Comparison of ENCODE assay signal across 8 cellular contexts in genomic region chr16:27867122-27868110, GRCh38.
DNase-seq lines count a peak whose midpoint lies in the region; ATAC-seq and TF ChIP-seq lines count a peak whose summit lies in the region.

No MANE protein-coding gene starts in this region.

- TF ChIP-seq CTCF in mesothelial cell of epicardium (IDR thresholded peaks at IDR 0.05; ENCODE audit: unreplicated experiment) = peak; percentile 49

- H3K27me3 Mint-ChIP-seq in mesothelial cell of epicardium (ENCODE audit: low read depth) = peaks cover 1% of the 10 kb centered on the region
- no peaks in the 10 kb centered on the region for H3K27me3 Mint-ChIP-seq in stimulated activated naive CD8-positive, alpha-beta T cell treated with anti-CD3 and anti-CD28 coated beads, Interleukin-15, amount 100 ng/mL, for 72 hours

- peak; percentile 81 to 82 for DNase-seq in NCI-H524 (lab: John Stamatoyannopoulos, UW)
- DNase-seq in NCI-H524 treated with DMSO at 0.1 percent for 48 hours (lab: John Stamatoyannopoulos, UW) = no peak
- peak; percentile 38 for DNase-seq in NCI-H2196 (lab: John Stamatoyannopoulos, UW; ENCODE audit: unreplicated experiment)
- peak; percentile 73 for DNase-seq in activated CD4-positive, CD25-positive, alpha-beta regulatory T cell treated with anti-CD3 and anti-CD28 coated beads, Interleukin-2, amount 50 U/mL, for 72 hours
- DNase-seq in dermis microvascular lymphatic vessel endothelial cell (ENCODE audit: low read depth in 2 of 2) = peak; percentile 40 to 80
- DNase-seq in mesothelial cell of epicardium (ENCODE audit: low spot score in 2 of 2, unreplicated experiment in 2 of 2) = peak; percentile 42 to 71
- peak; percentile 68 to 79 for DNase-seq in stimulated activated naive CD8-positive, alpha-beta T cell treated with anti-CD3 and anti-CD28 coated beads, Interleukin-15, amount 100 ng/mL, for 72 hours

- peaks cover 29% of the 10 kb centered on the region for H3K9me3 Mint-ChIP-seq in mesothelial cell of epicardium
- peaks cover 14 to 34% of the 10 kb centered on the region in 2 donors for H3K9me3 Mint-ChIP-seq in stimulated activated naive CD8-positive, alpha-beta T cell treated with anti-CD3 and anti-CD28 coated beads, Interleukin-15, amount 100 ng/mL, for 72 hours

- H3K4me1 Mint-ChIP-seq in mesothelial cell of epicardium = peaks cover 5% of the 10 kb centered on the region
- no peaks in the 10 kb centered on the region for H3K4me1 Mint-ChIP-seq in stimulated activated naive CD8-positive, alpha-beta T cell treated with anti-CD3 and anti-CD28 coated beads, Interleukin-15, amount 100 ng/mL, for 72 hours

- no peaks in the 10 kb centered on the region for H3K36me3 Mint-ChIP-seq in mesothelial cell of epicardium

- H3K4me3 Mint-ChIP-seq in mesothelial cell of epicardium = no peak overlapping the region
- no peak overlapping the region for H3K4me3 Mint-ChIP-seq in stimulated activated naive CD8-positive, alpha-beta T cell treated with anti-CD3 and anti-CD28 coated beads, Interleukin-15, amount 100 ng/mL, for 72 hours

- ATAC-seq in stimulated activated naive CD8-positive, alpha-beta T cell treated with anti-CD3 and anti-CD28 coated beads, Interleukin-15, amount 100 ng/mL, for 72 hours = peak; percentile 91
- no peak for ATAC-seq in HG03571 (IDR thresholded peaks at IDR 0.05; ENCODE audit: unreplicated experiment)

- no peak overlapping the region for H3K27ac Mint-ChIP-seq in mesothelial cell of epicardium
- H3K27ac Mint-ChIP-seq in stimulated activated naive CD8-positive, alpha-beta T cell treated with anti-CD3 and anti-CD28 coated beads, Interleukin-15, amount 100 ng/mL, for 72 hours = peak overlapping the region in 1 of 2 donors; percentile 47
